In the genomic region with DNA sequence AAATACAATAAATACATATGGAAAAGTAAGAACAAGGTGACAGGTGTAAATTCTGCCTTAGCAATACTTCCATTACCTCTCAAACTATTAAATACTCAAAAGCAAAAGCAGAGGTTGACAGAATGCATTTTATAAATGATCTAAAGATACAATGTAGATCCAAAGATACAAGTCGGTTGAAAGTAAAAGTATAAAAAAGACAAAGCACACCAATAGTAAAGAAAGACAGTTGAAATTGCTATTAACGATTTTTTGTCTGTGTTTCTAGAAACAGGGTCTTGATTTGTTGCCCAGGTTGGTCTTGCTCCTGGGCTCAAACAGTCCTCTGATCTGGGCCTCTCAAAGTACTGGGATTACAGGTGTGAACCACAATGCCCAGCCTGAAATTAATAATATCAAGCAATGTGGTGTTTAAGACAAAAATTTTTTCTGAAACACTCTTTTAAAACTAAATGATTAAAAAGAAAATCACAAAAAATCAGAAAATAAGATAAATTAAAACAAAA, we compare ENCODE assay signal across 32 cellular contexts. TPM values are rescaled to one million over a fixed set of nuclear protein-coding genes. Genes with fewer than 3 reads are reported as not detected.
"Had no signal": no experiment of that assay in that cellular context is flagged by ENCODE, and none has a peak within 500 bp of the region (broad histone marks: within the 10 kb centered on the region; RNA-seq: fewer than 3 reads in every experiment).

No MANE protein-coding gene starts in this region.

- DNase-seq: colonic mucosa; cortex of kidney; dermis blood vessel endothelial cell; dorsolateral prefrontal cortex; effector CD4-positive, alpha-beta T cell; effector memory CD4-positive, alpha-beta T cell; erythroblast; esophagus squamous epithelium; foreskin fibroblast; foreskin melanocyte; gastrocnemius medialis; glutamatergic neuron; head of caudate nucleus; heart right ventricle; hippocampal formation; left cardiac atrium; left lung; left ventricle myocardium superior; lower lobe of right lung; mesenchymal stem cell; mucosa of descending colon; naive B cell had no signal

- H3K9me3 ChIP-seq: colonic mucosa, left lung, lower lobe of right lung, mucosa of descending colon had no signal

- ATAC-seq: esophagus mucosa, gastrocnemius medialis, heart right ventricle, left cardiac atrium, left lung, left ventricle myocardium superior, lower lobe of right lung, mucosa of descending colon had no signal

- H3K36me3 ChIP-seq: colonic mucosa, esophagus squamous epithelium, gastrocnemius medialis, heart right ventricle, left lung, lower lobe of right lung had no signal

- H3K27ac ChIP-seq: colonic mucosa, dorsolateral prefrontal cortex, epithelial cell of prostate, esophagus squamous epithelium, gastrocnemius medialis, heart right ventricle, left lung, lower lobe of right lung had no signal

- FAIRE-seq: endometrium, islet of Langerhans, keratinocyte had no signal

- H3K4me3 ChIP-seq: colonic mucosa, dorsolateral prefrontal cortex, esophagus squamous epithelium, gastrocnemius medialis, heart right ventricle, left lung, lower lobe of right lung, mucosa of descending colon had no signal

RNA-seq across cellular contexts. Expression of a gene that starts 23.9 kb away (rescaled TPM):
- total RNA-seq: colonic mucosa, mucosa of descending colon had no signal

RNA-seq across cellular contexts. Expression of a gene that starts 37.7 kb away (rescaled TPM):
- total RNA-seq: dermis blood vessel endothelial cell, dorsolateral prefrontal cortex, gastrocnemius medialis, glomerular endothelial cell, heart right ventricle, left cardiac atrium, left ventricle myocardium superior, lower lobe of right lung, lung microvascular endothelial cell, mesenteric fat pad, mesothelial cell of epicardium, mucosa of descending colon, myocyte had no signal
